24 cellular contexts compared by ENCODE assay signal in genomic region chr1:109819906-109820305, GRCh38. TPM values are rescaled to one million over a fixed set of nuclear protein-coding genes. Genes with fewer than 3 reads are reported as not detected.
"Had no signal": no experiment of that assay in that cellular context is flagged by ENCODE, and none has a peak within 500 bp of the region (broad histone marks: within the 10 kb centered on the region; RNA-seq: fewer than 3 reads in every experiment).

No MANE protein-coding gene starts in this region.

- H3K9me3 ChIP-seq: ascending aorta, suprapubic skin had no signal

- ATAC-seq: effector memory CD8-positive, alpha-beta T cell; gastroesophageal sphincter; heart right ventricle; left colon had no signal

- H3K36me3 ChIP-seq: ascending aorta, breast epithelium, gastroesophageal sphincter, heart right ventricle, suprapubic skin had no signal

- H3K27me3 ChIP-seq: ascending aorta, breast epithelium, gastroesophageal sphincter, heart right ventricle, suprapubic skin had no signal

- H3K4me3 ChIP-seq: ascending aorta, breast epithelium, gastroesophageal sphincter, heart right ventricle, suprapubic skin had no signal

- H3K27ac ChIP-seq: breast epithelium, gastroesophageal sphincter, heart right ventricle, suprapubic skin had no signal

- H3K9me3 Mint-ChIP-seq: effector memory CD8-positive, alpha-beta T cell had no signal

- H3K36me3 Mint-ChIP-seq: naive B cell had no signal

- DNase-seq: activated CD4-positive, CD25-positive, alpha-beta regulatory T cell; activated naive CD4-positive, alpha-beta T cell; cerebellar nuclear complex; dermis blood vessel endothelial cell; effector memory CD8-positive, alpha-beta T cell; heart right ventricle; left colon; mammary epithelial cell; naive B cell; stimulated activated CD4-positive, alpha-beta T cell treated with anti-CD3 and anti-CD28 coated beads, Interleukin-15, amount 100 ng/mL, for 24 hours; stimulated activated CD4-positive, alpha-beta T cell treated with anti-CD3 and anti-CD28 coated beads, Interleukin-4, amount 100 ng/mL, for 1 hour; stimulated activated naive CD4-positive, alpha-beta T cell treated with Interleukin-2 at 50 U/mL for 16 hours; trophoblast cell had no signal

- H3K4me3 Mint-ChIP-seq: activated T-helper 1 cell treated with anti-CD3 and anti-CD28 coated beads, Interleukin-12 subunit alpha, Interleukin-12 subunit beta, Interleukin-2, Interleukin-4 antibody, amounts not matched to agents 30 ng/mL and 10 ng/mL and 1 ng/mL, durations not matched to agents 14 hours and 24 hours and 36 hours; effector memory CD8-positive, alpha-beta T cell; naive B cell; T-helper 1 cell treated with Interleukin-12 subunit alpha and Interleukin-12 subunit beta and Interleukin-4 antibody, amounts not matched to agents 30 μg/mL and 1 μg/mL, for 36 hours had no signal

- H3K27me3 Mint-ChIP-seq: naive B cell had no signal

RNA-seq across cellular contexts. Expression of gene EPS8L3, which starts 56.2 kb away (rescaled TPM):
- total RNA-seq: activated CD8-positive, alpha-beta memory T cell treated with anti-CD3 and anti-CD28 coated beads for 36 hours; activated T-helper 1 cell treated with anti-CD3 and anti-CD28 coated beads, Interleukin-12 subunit alpha, Interleukin-12 subunit beta, Interleukin-2, Interleukin-4 antibody, amounts not matched to agents 30 ng/mL and 10 ng/mL and 1 ng/mL, durations not matched to agents 14 hours and 24 hours and 36 hours; ascending aorta; dermis blood vessel endothelial cell; epithelial cell of proximal tubule; mammary epithelial cell; mononuclear cell; renal cortical epithelial cell; skeletal muscle tissue; suprapubic skin had no signal
- polyA plus RNA-seq: heart right ventricle, mammary epithelial cell had no signal
